1 cellular context compared by ENCODE assay signal in the genomic region with DNA sequence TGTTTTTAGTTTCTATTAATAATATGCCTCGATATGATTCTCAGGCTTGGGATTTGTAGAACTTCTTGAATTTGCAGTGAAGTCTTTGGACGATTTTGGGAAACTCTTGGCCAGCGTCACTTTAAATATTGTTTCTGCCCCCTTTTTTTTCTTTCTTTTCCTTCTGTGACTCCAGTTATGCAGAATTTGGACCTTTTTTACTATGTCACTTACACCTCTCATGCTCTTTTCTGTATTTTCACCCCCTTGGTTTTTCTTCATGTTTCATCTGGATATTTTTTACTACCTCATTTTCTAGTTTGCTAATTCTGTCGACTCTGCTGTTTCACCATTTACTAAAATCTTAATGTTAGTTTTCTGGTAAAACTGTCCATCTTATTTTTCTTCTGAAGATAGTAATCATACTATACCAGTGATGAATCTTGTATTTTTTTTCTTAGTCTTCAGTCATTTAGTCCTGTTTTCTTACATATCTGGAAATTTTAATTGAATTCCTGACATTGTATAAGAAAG.
TF ChIP-seq lines count a peak whose summit lies in the region.

No MANE protein-coding gene starts in this region.

TF ChIP-seq in K562, 482 proteins besides CTCF, POLR2A, EP300 and RAD21 (continued from another document):
- TF ChIP-seq, protein P1, sequence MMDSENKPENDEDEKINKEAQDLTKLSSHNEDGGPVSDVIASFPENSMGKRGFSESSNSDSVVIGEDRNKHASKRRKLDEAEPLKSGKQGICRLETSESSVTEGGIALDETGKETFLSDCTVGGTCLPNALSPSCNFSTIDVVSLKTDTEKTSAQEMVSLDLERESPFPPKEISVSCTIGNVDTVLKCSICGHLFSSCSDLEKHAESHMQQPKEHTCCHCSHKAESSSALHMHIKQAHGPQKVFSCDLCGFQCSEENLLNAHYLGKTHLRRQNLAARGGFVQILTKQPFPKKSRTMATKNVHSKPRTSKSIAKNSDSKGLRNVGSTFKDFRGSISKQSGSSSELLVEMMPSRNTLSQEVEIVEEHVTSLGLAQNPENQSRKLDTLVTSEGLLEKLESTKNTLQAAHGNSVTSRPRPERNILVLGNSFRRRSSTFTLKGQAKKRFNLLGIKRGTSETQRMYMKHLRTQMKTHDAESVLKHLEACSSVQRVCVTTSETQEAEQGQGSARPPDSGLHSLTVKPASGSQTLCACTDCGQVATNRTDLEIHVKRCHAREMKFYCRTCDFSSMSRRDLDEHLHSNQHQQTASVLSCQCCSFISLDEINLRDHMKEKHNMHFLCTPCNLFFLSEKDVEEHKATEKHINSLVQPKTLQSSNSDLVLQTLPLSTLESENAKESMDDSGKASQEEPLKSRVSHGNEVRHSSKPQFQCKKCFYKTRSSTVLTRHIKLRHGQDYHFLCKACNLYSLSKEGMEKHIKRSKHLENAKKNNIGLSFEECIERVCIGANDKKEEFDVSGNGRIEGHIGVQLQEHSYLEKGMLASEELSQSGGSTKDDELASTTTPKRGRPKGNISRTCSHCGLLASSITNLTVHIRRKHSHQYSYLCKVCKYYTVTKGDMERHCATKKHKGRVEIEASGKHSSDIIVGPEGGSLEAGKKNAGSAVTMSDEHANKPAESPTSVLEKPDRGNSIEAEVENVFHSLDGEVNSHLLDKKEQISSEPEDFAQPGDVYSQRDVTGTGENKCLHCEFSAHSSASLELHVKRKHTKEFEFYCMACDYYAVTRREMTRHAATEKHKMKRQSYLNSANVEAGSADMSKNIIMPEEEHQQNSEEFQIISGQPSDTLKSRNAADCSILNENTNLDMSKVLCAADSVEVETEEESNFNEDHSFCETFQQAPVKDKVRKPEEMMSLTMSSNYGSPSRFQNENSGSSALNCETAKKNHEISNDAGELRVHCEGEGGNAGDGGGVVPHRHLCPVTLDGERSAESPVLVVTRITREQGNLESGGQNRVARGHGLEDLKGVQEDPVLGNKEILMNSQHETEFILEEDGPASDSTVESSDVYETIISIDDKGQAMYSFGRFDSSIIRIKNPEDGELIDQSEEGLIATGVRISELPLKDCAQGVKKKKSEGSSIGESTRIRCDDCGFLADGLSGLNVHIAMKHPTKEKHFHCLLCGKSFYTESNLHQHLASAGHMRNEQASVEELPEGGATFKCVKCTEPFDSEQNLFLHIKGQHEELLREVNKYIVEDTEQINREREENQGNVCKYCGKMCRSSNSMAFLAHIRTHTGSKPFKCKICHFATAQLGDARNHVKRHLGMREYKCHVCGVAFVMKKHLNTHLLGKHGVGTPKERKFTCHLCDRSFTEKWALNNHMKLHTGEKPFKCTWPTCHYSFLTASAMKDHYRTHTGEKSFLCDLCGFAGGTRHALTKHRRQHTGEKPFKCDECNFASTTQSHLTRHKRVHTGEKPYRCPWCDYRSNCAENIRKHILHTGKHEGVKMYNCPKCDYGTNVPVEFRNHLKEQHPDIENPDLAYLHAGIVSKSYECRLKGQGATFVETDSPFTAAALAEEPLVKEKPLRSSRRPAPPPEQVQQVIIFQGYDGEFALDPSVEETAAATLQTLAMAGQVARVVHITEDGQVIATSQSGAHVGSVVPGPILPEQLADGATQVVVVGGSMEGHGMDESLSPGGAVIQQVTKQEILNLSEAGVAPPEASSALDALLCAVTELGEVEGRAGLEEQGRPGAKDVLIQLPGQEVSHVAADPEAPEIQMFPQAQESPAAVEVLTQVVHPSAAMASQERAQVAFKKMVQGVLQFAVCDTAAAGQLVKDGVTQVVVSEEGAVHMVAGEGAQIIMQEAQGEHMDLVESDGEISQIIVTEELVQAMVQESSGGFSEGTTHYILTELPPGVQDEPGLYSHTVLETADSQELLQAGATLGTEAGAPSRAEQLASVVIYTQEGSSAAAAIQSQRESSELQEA (IDR thresholded peaks at IDR 0.05; ENCODE audit: low read depth), result no peak
- TF ChIP-seq POLR2B (IDR thresholded peaks at IDR 0.05; ENCODE audit: low read depth, partially characterized antibody) (no peak), BCOR (IDR thresholded peaks at IDR 0.05) (no peak), C11orf30 (IDR thresholded peaks at IDR 0.05; ENCODE audit: low read depth) (peak; percentile 90), FOS (IDR thresholded peaks at IDR 0.05; ENCODE audit: extremely low read depth, insufficient read length) (no peak), ZSCAN29 (IDR thresholded peaks at IDR 0.05) (no peak), ZBTB1 (CRISPR knock-in tag; IDR thresholded peaks at IDR 0.05; ENCODE audit: borderline replicate concordance, low read depth) (no peak), MYBL2 (IDR thresholded peaks at IDR 0.05; ENCODE audit: low read depth) (0 out of 2 replicates have a peak, but pooled peaks have one; percentile 13), MYBL2 (CRISPR knock-in tag; IDR thresholded peaks at IDR 0.05; ENCODE audit: borderline replicate concordance) (no peak), SMAD4 (CRISPR knock-in tag; conservative IDR thresholded peaks at IDR 0.05) (no peak), ETS2 (tag; IDR thresholded peaks at IDR 0.05; ENCODE audit: borderline replicate concordance, poor library complexity, severe bottlenecking) (no peak)
- TF ChIP-seq, protein P2, sequence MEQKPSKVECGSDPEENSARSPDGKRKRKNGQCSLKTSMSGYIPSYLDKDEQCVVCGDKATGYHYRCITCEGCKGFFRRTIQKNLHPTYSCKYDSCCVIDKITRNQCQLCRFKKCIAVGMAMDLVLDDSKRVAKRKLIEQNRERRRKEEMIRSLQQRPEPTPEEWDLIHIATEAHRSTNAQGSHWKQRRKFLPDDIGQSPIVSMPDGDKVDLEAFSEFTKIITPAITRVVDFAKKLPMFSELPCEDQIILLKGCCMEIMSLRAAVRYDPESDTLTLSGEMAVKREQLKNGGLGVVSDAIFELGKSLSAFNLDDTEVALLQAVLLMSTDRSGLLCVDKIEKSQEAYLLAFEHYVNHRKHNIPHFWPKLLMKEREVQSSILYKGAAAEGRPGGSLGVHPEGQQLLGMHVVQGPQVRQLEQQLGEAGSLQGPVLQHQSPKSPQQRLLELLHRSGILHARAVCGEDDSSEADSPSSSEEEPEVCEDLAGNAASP (IDR thresholded peaks at IDR 0.05), result no peak
- TF ChIP-seq, protein P3, sequence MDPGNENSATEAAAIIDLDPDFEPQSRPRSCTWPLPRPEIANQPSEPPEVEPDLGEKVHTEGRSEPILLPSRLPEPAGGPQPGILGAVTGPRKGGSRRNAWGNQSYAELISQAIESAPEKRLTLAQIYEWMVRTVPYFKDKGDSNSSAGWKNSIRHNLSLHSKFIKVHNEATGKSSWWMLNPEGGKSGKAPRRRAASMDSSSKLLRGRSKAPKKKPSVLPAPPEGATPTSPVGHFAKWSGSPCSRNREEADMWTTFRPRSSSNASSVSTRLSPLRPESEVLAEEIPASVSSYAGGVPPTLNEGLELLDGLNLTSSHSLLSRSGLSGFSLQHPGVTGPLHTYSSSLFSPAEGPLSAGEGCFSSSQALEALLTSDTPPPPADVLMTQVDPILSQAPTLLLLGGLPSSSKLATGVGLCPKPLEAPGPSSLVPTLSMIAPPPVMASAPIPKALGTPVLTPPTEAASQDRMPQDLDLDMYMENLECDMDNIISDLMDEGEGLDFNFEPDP (CRISPR knock-in tag; IDR thresholded peaks at IDR 0.05), result no peak
TF ChIP-seq in K562: peak in this region for 11.
